8 cellular contexts compared by ENCODE assay signal in the genomic region with DNA sequence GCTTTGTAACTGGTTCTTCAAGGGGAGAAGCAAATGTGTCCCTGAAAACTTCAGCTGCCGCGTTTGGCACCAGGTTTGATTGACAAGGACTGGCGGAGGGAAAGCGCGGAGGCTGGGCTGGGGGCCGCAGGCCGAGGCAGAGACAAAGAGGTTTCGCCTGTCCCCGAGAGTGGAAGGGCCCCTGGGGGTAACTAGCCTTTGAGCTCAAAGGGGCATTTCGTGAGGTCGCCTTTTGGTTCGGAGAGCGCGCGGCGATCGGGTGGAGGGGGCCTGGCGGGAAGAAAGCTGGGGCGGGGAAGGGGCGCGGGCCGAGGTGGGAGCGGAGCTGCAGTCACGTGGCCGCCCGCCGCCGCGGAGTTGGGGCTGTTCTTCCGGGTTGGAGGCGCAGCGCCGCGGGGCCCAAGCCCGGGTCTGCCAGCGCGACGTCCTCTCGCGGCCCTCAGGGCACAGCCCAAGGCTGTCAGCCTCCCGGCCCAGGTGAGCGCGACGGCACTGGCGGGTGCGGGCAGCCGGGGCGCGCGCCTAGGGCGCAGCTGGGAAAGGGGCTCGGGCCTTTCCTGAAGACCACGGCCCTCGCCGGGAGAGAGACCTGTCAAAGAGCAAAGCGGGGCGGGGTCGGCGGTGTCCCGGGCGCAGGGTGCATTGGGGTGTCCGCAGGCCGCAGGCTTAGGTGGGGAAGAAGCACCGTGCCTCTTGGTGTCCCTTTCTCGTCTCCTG. TPM values are rescaled to one million over a fixed set of nuclear protein-coding genes. Genes with fewer than 3 reads are reported as not detected.
DNase-seq lines count a peak whose midpoint lies in the region; ATAC-seq lines count a peak whose summit lies in the region.

A gene (plus strand): TSS at position 363 of the 717 bp plus-strand sequence. CDS start 6,016 bp downstream, outside the sequence.

- ATAC-seq in GM18519 (IDR thresholded peaks at IDR 0.05; ENCODE audit: low FRiP score, unreplicated experiment), result peak; percentile 69
- peak; percentile 82 for ATAC-seq in HG03045 (IDR thresholded peaks at IDR 0.05; ENCODE audit: unreplicated experiment)

- DNase-seq in A172 (ENCODE audit: low spot score) (peak; percentile 18), NCI-H2171 (lab: John Stamatoyannopoulos, UW) (peak; percentile 74), cerebellar cortex (ENCODE audit: low spot score) (peak; percentile 52), kidney glomerular epithelial cell (lab: John Stamatoyannopoulos, UW) (peak; percentile 59)
- DNase-seq in activated CD4-positive, CD25-positive, alpha-beta regulatory T cell treated with anti-CD3 and anti-CD28 coated beads, Interleukin-2, amount 50 U/mL, for 16 hours (ENCODE audit: low read depth, low spot score), result peak; percentile 54
- DNase-seq in stimulated activated CD4-positive, alpha-beta T cell treated with anti-CD3 and anti-CD28 coated beads, Interleukin-1b, Interleukin-23, amount 100 ng/mL, for 1 hour (ENCODE audit: low read depth in 2 of 2), result peak; percentile 32 to 44

RNA-seq across cellular contexts. Expression of the gene that starts here (rescaled TPM):
- total RNA-seq in A172 (2014; rRNA removed; shearing (Covaris generic)), result 42.8 and 46.2 TPM in 2 replicates

Comparison
In these comparisons a context has a peak if more than half of its experiments do, and no peak if none do; other contexts are left out.
1. Peak in every context shown above with its lines: DNase-seq and ATAC-seq.
2. DNase-seq: peak in every context shown above with its lines; median percentile 74 in NCI-H2171; 59 in kidney glomerular epithelial cell; 54 in activated CD4-positive, CD25-positive, alpha-beta regulatory T cell treated with anti-CD3 and anti-CD28 coated beads, Interleukin-2, amount 50 U/mL, for 16 hours; 52 in cerebellar cortex; 38 in stimulated activated CD4-positive, alpha-beta T cell treated with anti-CD3 and anti-CD28 coated beads, Interleukin-1b, Interleukin-23, amount 100 ng/mL, for 1 hour; 18 in A172.